Comparison of ENCODE assay signal across 1 cellular context in the genomic region with DNA sequence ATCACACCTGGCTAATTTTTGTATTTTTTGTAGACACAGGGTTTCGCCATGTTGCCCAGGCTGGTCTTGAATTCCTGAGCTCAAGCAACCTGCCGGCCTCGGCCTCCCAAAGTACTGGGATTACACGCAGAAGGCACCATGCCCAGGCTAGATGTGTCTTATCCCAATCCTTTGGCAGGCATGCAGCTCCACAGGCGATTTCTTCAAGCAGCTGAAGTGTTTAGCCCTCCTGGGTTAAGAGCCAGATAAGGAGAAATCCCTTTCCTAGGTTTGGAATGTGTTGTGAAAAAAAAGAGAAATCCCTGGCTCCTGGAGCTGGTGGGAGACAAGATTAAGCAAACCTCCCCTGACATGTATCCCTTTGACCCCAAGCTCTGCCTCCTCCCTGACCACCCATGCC.
TF ChIP-seq lines count a peak whose summit lies in the region.

No MANE protein-coding gene starts in this region.

TF ChIP-seq in HepG2, 621 proteins besides CTCF, POLR2A, EP300 and RAD21:
- TF ChIP-seq BORCS8-MEF2B (CRISPR knock-in tag; IDR thresholded peaks at IDR 0.05), result no peak
- TF ChIP-seq ZGPAT (CRISPR knock-in tag; IDR thresholded peaks at IDR 0.05), result 0 out of 2 replicates have a peak, but pooled peaks have one; percentile 21
